Comparison of ENCODE assay signal across 17 cellular contexts in the genomic region with DNA sequence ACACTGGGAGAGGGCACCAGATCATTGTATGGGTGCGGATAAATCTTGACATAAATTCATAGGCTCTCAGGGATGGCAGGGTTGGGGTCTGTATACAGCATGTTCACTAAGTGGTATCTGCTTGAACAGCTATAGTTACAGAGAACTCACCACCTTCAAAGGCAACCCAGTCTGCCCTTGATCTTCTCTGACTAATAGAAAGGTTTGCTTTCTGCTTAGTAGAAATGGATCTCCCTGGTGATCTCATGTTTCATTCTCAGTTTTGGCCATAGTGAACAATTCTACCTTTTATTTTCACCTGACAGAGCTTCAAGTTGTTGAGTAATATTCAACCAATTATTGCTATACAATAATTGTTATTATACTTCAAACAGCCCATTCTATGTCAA. TPM values are rescaled to one million over a fixed set of nuclear protein-coding genes. Genes with fewer than 3 reads are reported as not detected.
DNase-seq lines count a peak whose midpoint lies in the region; ATAC-seq and TF ChIP-seq lines count a peak whose summit lies in the region.
"Had no signal": no experiment of that assay in that cellular context is flagged by ENCODE, and none has a peak within 500 bp of the region (broad histone marks: within the 10 kb centered on the region; RNA-seq: fewer than 3 reads in every experiment).

No MANE protein-coding gene starts in this region.

- intact Hi-C loops in activated CD4-positive, alpha-beta T cell treated with anti-CD3 and anti-CD28 coated beads for 36 hours (cut with DNase I, micrococcal nuclease): loop anchor here (1.0 to 10.0 kb wide), 7 partner anchors 20 to 404 kb away; no protein-coding TSS in a partner anchor

- H3K27me3 Mint-ChIP-seq in activated CD4-positive, alpha-beta T cell treated with anti-CD3 and anti-CD28 coated beads for 36 hours: no peaks in the 10 kb centered on the region
- H3K27me3 Mint-ChIP-seq: stimulated activated naive CD8-positive, alpha-beta T cell treated with anti-CD3 and anti-CD28 coated beads, Interleukin-15, Interleukin-2, amounts not matched to agents 100 ng/mL and 50 ng/mL, for 24 hours had no signal

- H3K9me3 ChIP-seq in MM.1S (replicated peaks; ENCODE audit: insufficient read depth, low read length): no peaks in the 10 kb centered on the region
- H3K9me3 ChIP-seq: right atrium auricular region had no signal

- no peaks in the 10 kb centered on the region for H3K27me3 ChIP-seq in MM.1S (replicated peaks; ENCODE audit: insufficient read depth, low read length)
- H3K27me3 ChIP-seq: right atrium auricular region had no signal

- no peaks in the 10 kb centered on the region for H4K20me1 ChIP-seq in MM.1S (ENCODE audit: insufficient read depth, low read length)

- no peak overlapping the region for H3K9ac ChIP-seq in MM.1S (ENCODE audit: low read length)

- peak overlapping the region; percentile 56; the same call in 1 of the 2 replicates for H3K4me2 ChIP-seq in MM.1S (ENCODE audit: low read depth, low read length)

- peak overlapping the region; percentile 8; the same call in 1 of the 2 replicates for H3K27ac ChIP-seq in MM.1S (ENCODE audit: low read length)
- H3K27ac ChIP-seq: right atrium auricular region had no signal

- H3K27ac Mint-ChIP-seq in activated CD4-positive, alpha-beta T cell treated with anti-CD3 and anti-CD28 coated beads for 36 hours: peak overlapping the region; percentile 62
- H3K27ac Mint-ChIP-seq: type B pancreatic cell had no signal

- POLR2A ChIA-PET in activated CD4-positive, alpha-beta T cell treated with anti-CD3 and anti-CD28 coated beads for 36 hours (lab: Charles Lee): interaction anchor here (0.6 to 0.8 kb wide), 4 partner anchors 22 to 725 kb away, joined by 3 read pairs; no protein-coding TSS in a partner anchor

- H3K4me1 Mint-ChIP-seq in activated CD4-positive, alpha-beta T cell treated with anti-CD3 and anti-CD28 coated beads for 36 hours: peaks cover 20% of the 10 kb centered on the region

- 0 out of 2 replicates have a peak, but pooled peaks cover 4% of the 10 kb centered on the region for H3F3A ChIP-seq in MM.1S (ENCODE audit: insufficient read depth, low read length)

- ATAC-seq in activated CD4-positive, alpha-beta T cell treated with anti-CD3 and anti-CD28 coated beads for 36 hours: peak; percentile 89
- ATAC-seq in GM18907 (IDR thresholded peaks at IDR 0.05; ENCODE audit: unreplicated experiment) (peak; percentile 54), HG02763 (IDR thresholded peaks at IDR 0.05; ENCODE audit: unreplicated experiment) (peak; percentile 42), HG03045 (IDR thresholded peaks at IDR 0.05; ENCODE audit: unreplicated experiment) (no peak), GM19452 (IDR thresholded peaks at IDR 0.05; ENCODE audit: unreplicated experiment) (no peak)

- no peaks in the 10 kb centered on the region for H3K9me2 ChIP-seq in MM.1S (replicated peaks; ENCODE audit: insufficient read depth, low read length)

- TF ChIP-seq CTCF in MM.1S (IDR thresholded peaks at IDR 0.05; ENCODE audit: low read length): no peak

- H3K4me3 ChIP-seq in MM.1S (ENCODE audit: low read length): no peak overlapping the region
- H3K4me3 ChIP-seq: right atrium auricular region had no signal

- H3K79me2 ChIP-seq in MM.1S (ENCODE audit: low read length): no peaks in the 10 kb centered on the region

- CTCF ChIA-PET in activated CD4-positive, alpha-beta T cell treated with anti-CD3 and anti-CD28 coated beads for 36 hours (lab: Charles Lee): interaction anchor here (0.7 to 3.3 kb wide), 22 partner anchors 8 to 503 kb away, joined by 3 to 12 read pairs (median 3); no protein-coding TSS in a partner anchor

- no peaks in the 10 kb centered on the region for H3K36me3 ChIP-seq in MM.1S (replicated peaks; ENCODE audit: insufficient read depth, low read length)
- H3K36me3 ChIP-seq: right atrium auricular region had no signal

- H3K4me1 ChIP-seq in MM.1S (ENCODE audit: low read length): peaks cover 33% of the 10 kb centered on the region
- H3K4me1 ChIP-seq: right atrium auricular region had no signal

- H3K9me3 Mint-ChIP-seq in activated CD4-positive, alpha-beta T cell treated with anti-CD3 and anti-CD28 coated beads for 36 hours (ENCODE audit: low read depth): no peaks in the 10 kb centered on the region
- H3K9me3 Mint-ChIP-seq: stimulated activated naive CD8-positive, alpha-beta T cell treated with anti-CD3 and anti-CD28 coated beads, Interleukin-15, Interleukin-2, amounts not matched to agents 100 ng/mL and 50 ng/mL, for 24 hours; type B pancreatic cell had no signal

- DNase-seq in activated CD4-positive, alpha-beta T cell treated with anti-CD3 and anti-CD28 coated beads for 36 hours: no peak
- DNase-seq in activated CD4-positive, alpha-beta T cell treated with anti-CD3 and anti-CD28 coated beads for 1 hour: no peak
- no peak for DNase-seq in MM.1S
- DNase-seq in NCI-H2196 treated with DMSO at 0.1 percent for 48 hours (lab: John Stamatoyannopoulos, UW; ENCODE audit: unreplicated experiment): no peak
- DNase-seq: activated CD4-positive, CD25-positive, alpha-beta regulatory T cell; activated naive CD4-positive, alpha-beta T cell; C1 segment of cervical spinal cord; DMS 273 treated with DMSO at 0.1 percent for 48 hours; NCI-H1417 treated with DMSO at 0.1 percent for 48 hours; stimulated activated CD4-positive, alpha-beta T cell treated with anti-CD3 and anti-CD28 coated beads, Interleukin-15, amount 100 ng/mL, for 24 hours had no signal

- H3K4me3 Mint-ChIP-seq in activated CD4-positive, alpha-beta T cell treated with anti-CD3 and anti-CD28 coated beads for 36 hours: no peak overlapping the region
- H3K4me3 Mint-ChIP-seq: stimulated activated naive CD8-positive, alpha-beta T cell treated with anti-CD3 and anti-CD28 coated beads, Interleukin-15, Interleukin-2, amounts not matched to agents 100 ng/mL and 50 ng/mL, for 24 hours; type B pancreatic cell had no signal

- H2AFZ ChIP-seq in MM.1S (ENCODE audit: low read length): peak overlapping the region; percentile 55; the same call in 1 of the 2 replicates

- no peaks in the 10 kb centered on the region for H3K36me3 Mint-ChIP-seq in activated CD4-positive, alpha-beta T cell treated with anti-CD3 and anti-CD28 coated beads for 36 hours (ENCODE audit: low read depth)
- H3K36me3 Mint-ChIP-seq: type B pancreatic cell had no signal

RNA-seq across cellular contexts. Expression of gene CNTF, which starts 32.4 kb away (rescaled TPM):
- total RNA-seq in activated CD4-positive, alpha-beta T cell treated with anti-CD3 and anti-CD28 coated beads for 36 hours: 1 to 10 TPM; 1.6 to 3.4 TPM

Comparison
In these comparisons a context has a peak if more than half of its experiments do, and no peak if none do; other contexts are left out.
1. ATAC-seq: peak in activated CD4-positive, alpha-beta T cell treated with anti-CD3 and anti-CD28 coated beads for 36 hours (single experiment), GM18907 (single experiment) and HG02763 (single experiment); none in HG03045 (single experiment) and GM19452 (single experiment).